In the genomic region with DNA sequence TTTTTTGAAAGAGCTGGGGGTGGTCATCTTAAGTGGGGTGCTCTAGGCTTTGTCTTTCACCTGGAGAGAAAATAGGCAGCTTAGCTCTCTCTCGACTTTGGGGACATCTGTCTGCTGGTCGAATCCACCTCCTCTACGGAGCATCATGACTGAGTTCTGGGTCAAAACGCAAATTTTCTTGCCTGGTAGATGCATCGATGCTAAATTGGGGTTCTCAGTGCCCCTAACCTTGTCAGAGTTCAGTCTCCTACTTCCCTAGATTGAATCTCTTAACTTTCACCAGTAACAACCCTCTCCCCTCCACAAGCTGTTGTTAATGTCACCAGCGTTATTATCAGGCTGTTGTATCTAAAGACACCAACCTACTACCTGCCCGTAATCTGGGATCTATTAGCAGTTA, we compare ENCODE assay signal across 8 cellular contexts. TPM values are rescaled to one million over a fixed set of nuclear protein-coding genes. Genes with fewer than 3 reads are reported as not detected.
DNase-seq lines count a peak whose midpoint lies in the region; ATAC-seq and TF ChIP-seq lines count a peak whose summit lies in the region.
"Had no signal": no experiment of that assay in that cellular context is flagged by ENCODE, and none has a peak within 500 bp of the region (broad histone marks: within the 10 kb centered on the region; RNA-seq: fewer than 3 reads in every experiment).

No MANE protein-coding gene starts in this region.

- H3K4me2 ChIP-seq in mesendoderm (ENCODE audit: low read length): peak overlapping the region; percentile 57

- H2BK15ac ChIP-seq in mesendoderm (replicated peaks; ENCODE audit: low read depth): no peak overlapping the region

- peak overlapping the region; percentile 17 for H3K4ac ChIP-seq in mesendoderm (ENCODE audit: low read depth, low read length)

- TF ChIP-seq POLR2A in testis (IDR thresholded peaks at IDR 0.05): no peak

- no peak overlapping the region for H2AK5ac ChIP-seq in mesendoderm (ENCODE audit: low read length)

- WGBS in mesendoderm (ENCODE audit: extremely low coverage, insufficient coverage, low lambda C conversion rate): no CpG with 5 or more reads among the region's 7 CpGs
- WGBS in testis, 2 donors: 0% methylated on average over 7 of the region's 7 CpGs

- no peak for DNase-seq in RWPE2 (ENCODE audit: low spot score)
- no peak for DNase-seq in dorsolateral prefrontal cortex
- no peak for DNase-seq in mesendoderm
- no peak for DNase-seq in testis
- no peak for DNase-seq in RKO (ENCODE audit: low spot score)
- no peak for DNase-seq in GM10266 (ENCODE audit: extremely low spot score)
- DNase-seq in NCI-H2196 (lab: John Stamatoyannopoulos, UW; ENCODE audit: unreplicated experiment): no peak

- H3K9me3 ChIP-seq in RWPE2 (ENCODE audit: severe bottlenecking) (no peaks in the 10 kb centered on the region), testis (no peaks in the 10 kb centered on the region)

- H3K79me2 ChIP-seq in mesendoderm (ENCODE audit: control insufficient read depth, insufficient read depth, low read length): peaks cover 12% of the 10 kb centered on the region

- no peak overlapping the region for H3K23ac ChIP-seq in mesendoderm (ENCODE audit: low read length)

- H3K36me3 ChIP-seq in RWPE2 (ENCODE audit: low read depth) (no peaks in the 10 kb centered on the region), mesendoderm (ENCODE audit: control insufficient read depth, insufficient read depth, low read length) (no peaks in the 10 kb centered on the region), testis (ENCODE audit: low read depth, missing control alignments) (no peaks in the 10 kb centered on the region)

- no peaks in the 10 kb centered on the region for H3K79me1 ChIP-seq in mesendoderm (ENCODE audit: low read length)

- no peaks in the 10 kb centered on the region for H3K27me3 ChIP-seq in RWPE2 (ENCODE audit: insufficient read depth, poor library complexity, severe bottlenecking)
- peaks cover 0 to 62% (median 19%) of the 10 kb centered on the region in 45 donors for H3K27me3 ChIP-seq in dorsolateral prefrontal cortex
- H3K27me3 ChIP-seq in mesendoderm (ENCODE audit: insufficient read depth, low read length, poor library complexity): no peaks in the 10 kb centered on the region
- no peaks in the 10 kb centered on the region for H3K27me3 ChIP-seq in testis

- H4K8ac ChIP-seq in mesendoderm (ENCODE audit: low read depth, low read length): no peak overlapping the region

- peak overlapping the region; percentile 85 for H3K27ac ChIP-seq in RWPE2 (ENCODE audit: poor library complexity, severe bottlenecking)
- H3K27ac ChIP-seq in dorsolateral prefrontal cortex: peak overlapping the region in 58 of 59 donors; percentile 24 to 96 (median 86)
- H3K27ac ChIP-seq in mesendoderm (ENCODE audit: low read depth, low read length): no peak overlapping the region
- H3K27ac ChIP-seq in testis: peak overlapping the region; percentile 87 to 92

- no peak overlapping the region for H2BK5ac ChIP-seq in mesendoderm (ENCODE audit: low read length)

- H4K5ac ChIP-seq in mesendoderm (ENCODE audit: low read length): no peak overlapping the region

- peak overlapping the region; percentile 58 for H3K4me3 ChIP-seq in RWPE2 (ENCODE audit: severe bottlenecking)
- peak overlapping the region; percentile 41 to 80 (median 69) for H3K4me3 ChIP-seq in dorsolateral prefrontal cortex
- H3K4me3 ChIP-seq in mesendoderm (ENCODE audit: low read length): peak overlapping the region; percentile 12
- H3K4me3 ChIP-seq in testis: peak overlapping the region; percentile 72 to 76
- H3K4me3 ChIP-seq: K562 had no signal

- intact Hi-C loops in dorsolateral prefrontal cortex (cut with DNase I) (no loop called here), testis (cut with DNase I; ENCODE audit: low total_unique reads) (no loop called here)

- TF ChIP-seq CTCF in RWPE2 (IDR thresholded peaks at IDR 0.05; ENCODE audit: poor library complexity, severe bottlenecking) (no peak), dorsolateral prefrontal cortex (IDR thresholded peaks at IDR 0.05 in 54 of 56, conservative IDR thresholded peaks at IDR 0.05 in 2 of 56; ENCODE audit: low read depth in 1 of 56, partially characterized antibody in 56 of 56) (no peak), testis (IDR thresholded peaks at IDR 0.05) (no peak), GM10266 (IDR thresholded peaks at IDR 0.05; ENCODE audit: control insufficient read depth, insufficient read depth, low read depth, missing control alignments) (no peak)

- H3K18ac ChIP-seq in mesendoderm (ENCODE audit: low read length): no peak overlapping the region

- peaks cover 28% of the 10 kb centered on the region for H3K4me1 ChIP-seq in RWPE2 (ENCODE audit: insufficient read depth, poor library complexity, severe bottlenecking)
- peaks cover 5% of the 10 kb centered on the region for H3K4me1 ChIP-seq in mesendoderm (ENCODE audit: control insufficient read depth, low read depth, low read length)
- peaks cover 3% of the 10 kb centered on the region for H3K4me1 ChIP-seq in testis

- H3K56ac ChIP-seq in mesendoderm (ENCODE audit: low read length): peak overlapping the region; percentile 93

- ATAC-seq in RWPE2 (ENCODE audit: low read depth): no peak
- ATAC-seq: K562 had no signal

- H3K9ac ChIP-seq in mesendoderm (ENCODE audit: low read length): peak overlapping the region; percentile 81

- no peak overlapping the region for H2BK120ac ChIP-seq in mesendoderm (ENCODE audit: low read depth, low read length)

RNA-seq across cellular contexts. Expression of gene FLRT2, which starts 0.7 kb away (rescaled TPM):
- total RNA-seq in dorsolateral prefrontal cortex (100 to 1,000 TPM in 98 of 120 experiments, 10 to 100 TPM in 22; 29.4 to 209 (median 120) TPM), testis (100 to 1,000 TPM in 1 of 2 donors, 10 to 100 TPM in 1; 34.4 to 134 TPM)
- 17.1 TPM for polyA plus RNA-seq in mesendoderm (2013, experiment 1 of 2)
- 14.9 TPM for polyA plus RNA-seq in mesendoderm (2013, experiment 2 of 2)
- polyA plus RNA-seq in testis (ENCODE audit: insufficient read depth, low read depth, low replicate concordance): 20.1 TPM
- polyA plus RNA-seq: K562 had no signal

Comparison
In these comparisons a context has a peak if more than half of its experiments do, and no peak if none do; other contexts are left out.
1. H3K4me3 ChIP-seq: peak in every context shown above with its lines; median percentile 74 in testis; 69 in dorsolateral prefrontal cortex; 58 in RWPE2; 12 in mesendoderm.